25 cellular contexts compared by ENCODE assay signal in genomic region chr11:76241243-76242000, GRCh38. TPM values are rescaled to one million over a fixed set of nuclear protein-coding genes. Genes with fewer than 3 reads are reported as not detected.
"Had no signal": no experiment of that assay in that cellular context is flagged by ENCODE, and none has a peak within 500 bp of the region (broad histone marks: within the 10 kb centered on the region; RNA-seq: fewer than 3 reads in every experiment).

No MANE protein-coding gene starts in this region.

- FAIRE-seq: colon, small intestine, urothelium cell line had no signal

- H3K27ac Mint-ChIP-seq: dendritic cell treated with granulocyte-macrophage colony-stimulating factor and Interleukin-4, amounts not matched to agents 40 ng/mL and 50 ng/mL, for 4 days; effector memory CD8-positive, alpha-beta T cell; natural killer cell; type B pancreatic cell had no signal

- DNase-seq: effector memory CD8-positive, alpha-beta T cell; esophagus squamous epithelium; foreskin fibroblast; glutamatergic neuron; immature natural killer cell; mucosa of descending colon; natural killer cell; nucleus accumbens; ovary; small intestine; stimulated activated CD4-positive, alpha-beta T cell treated with anti-CD3 and anti-CD28 coated beads, Interleukin-4, amount 100 ng/mL, for 1 hour; stimulated activated CD8-positive, alpha-beta memory T cell treated with anti-CD3 and anti-CD28 coated beads, Interleukin-4, amount 100 ng/mL, for 48 hours; stimulated activated naive CD8-positive, alpha-beta T cell treated with anti-CD3 and anti-CD28 coated beads, Interleukin-15, Interleukin-2, amounts not matched to agents 100 U/mL and 50 U/mL, for 24 hours; thyroid gland had no signal

- H3K27me3 ChIP-seq: ovary, thyroid gland had no signal

- H3K9me3 ChIP-seq: esophagus squamous epithelium, gastroesophageal sphincter, mucosa of descending colon, ovary, suprapubic skin, thyroid gland had no signal

- ATAC-seq: effector memory CD8-positive, alpha-beta T cell; gastroesophageal sphincter; left lobe of liver; mucosa of descending colon; natural killer cell; right cardiac atrium; stimulated activated effector memory CD8-positive, alpha-beta T cell treated with anti-CD3 and anti-CD28 coated beads, Interleukin-12 subunit alpha, Interleukin-12 subunit beta, amount 100 ng/mL, for 72 hours; stimulated activated naive CD8-positive, alpha-beta T cell treated with anti-CD3 and anti-CD28 coated beads, Interleukin-15, Interleukin-2, amounts not matched to agents 100 U/mL and 50 U/mL, for 24 hours had no signal

- H3K4me3 ChIP-seq: esophagus squamous epithelium, gastroesophageal sphincter, mucosa of descending colon, ovary, suprapubic skin, thyroid gland had no signal

- H3K36me3 Mint-ChIP-seq: immature natural killer cell, natural killer cell, type B pancreatic cell had no signal

- H3K27ac ChIP-seq: esophagus squamous epithelium, gastroesophageal sphincter, ovary, suprapubic skin, thyroid gland had no signal

- H3K9me3 Mint-ChIP-seq: dendritic cell treated with granulocyte-macrophage colony-stimulating factor and Interleukin-4, amounts not matched to agents 40 ng/mL and 50 ng/mL, for 4 days; effector memory CD8-positive, alpha-beta T cell; natural killer cell; neural crest cell; stimulated activated effector memory CD8-positive, alpha-beta T cell treated with anti-CD3 and anti-CD28 coated beads, Interleukin-12 subunit alpha, Interleukin-12 subunit beta, amount 100 ng/mL, for 72 hours; type B pancreatic cell had no signal

- H3K36me3 ChIP-seq: esophagus squamous epithelium, gastroesophageal sphincter, ovary, suprapubic skin, thyroid gland had no signal

- H3K4me3 Mint-ChIP-seq: dendritic cell treated with granulocyte-macrophage colony-stimulating factor and Interleukin-4, amounts not matched to agents 40 ng/mL and 50 ng/mL, for 4 days; effector memory CD8-positive, alpha-beta T cell; immature natural killer cell; natural killer cell; stimulated activated effector memory CD8-positive, alpha-beta T cell treated with anti-CD3 and anti-CD28 coated beads, Interleukin-12 subunit alpha, Interleukin-12 subunit beta, amount 100 ng/mL, for 72 hours; type B pancreatic cell had no signal

RNA-seq across cellular contexts. Expression of gene WNT11, which starts 35.1 kb away (rescaled TPM):
- total RNA-seq: epithelial cell of proximal tubule had no signal
